9 cellular contexts compared by ENCODE assay signal in the genomic region with DNA sequence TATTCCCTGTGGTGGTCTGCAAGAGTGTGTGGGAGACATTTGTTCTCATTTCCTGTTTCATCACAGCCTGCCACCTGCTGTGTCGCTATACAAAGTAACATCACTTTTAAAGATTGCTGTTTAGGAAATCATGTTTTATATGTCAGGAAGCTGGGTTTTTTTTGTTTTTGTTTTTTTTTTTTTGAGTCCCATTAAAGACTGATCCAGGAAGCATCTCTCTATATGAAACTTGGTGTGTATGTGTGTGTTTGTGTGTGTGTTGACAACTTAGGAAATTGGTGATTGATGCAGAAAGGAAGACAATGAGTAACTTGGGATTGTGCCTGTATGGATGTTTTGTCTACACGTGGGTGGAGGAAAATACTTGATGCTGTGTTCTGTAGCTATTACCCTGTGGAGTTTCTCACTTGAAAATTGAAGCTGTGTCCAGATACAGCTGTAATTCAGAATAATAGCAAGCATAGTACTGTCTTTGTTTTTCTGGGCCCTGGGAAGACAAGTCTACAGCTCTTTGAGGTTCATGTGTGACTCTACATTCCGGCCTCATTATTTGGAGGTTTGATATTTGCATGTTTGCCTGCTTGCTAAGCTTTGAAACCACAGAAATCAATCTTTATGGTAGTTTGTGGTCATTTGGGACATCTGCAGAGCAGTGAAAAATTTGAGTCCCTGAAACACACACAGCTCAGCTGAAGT. TPM values are rescaled to one million over a fixed set of nuclear protein-coding genes. Genes with fewer than 3 reads are reported as not detected.
A peak's percentile ranks its signal among the peaks of the same experiment; 100 is the strongest.
DNase-seq lines count a peak whose midpoint lies in the region; ATAC-seq, FAIRE-seq and TF ChIP-seq lines count a peak whose summit lies in the region.
"Had no signal": no experiment of that assay in that cellular context is flagged by ENCODE, and none has a peak within 500 bp of the region (broad histone marks: within the 10 kb centered on the region; RNA-seq: fewer than 3 reads in every experiment).

No MANE protein-coding gene starts in this region.

- H3K36me3 ChIP-seq in endothelial cell of umbilical vein (ENCODE audit: control insufficient read depth in 2 of 2, extremely low read depth in 1 of 2, insufficient read depth in 2 of 2, low read length in 2 of 2) = no peaks in the 10 kb centered on the region
- no peaks in the 10 kb centered on the region for H3K36me3 ChIP-seq in uterus
- H3K36me3 ChIP-seq in colonic mucosa = no peaks in the 10 kb centered on the region

- no peak for TF ChIP-seq POLR2A in endothelial cell of umbilical vein (IDR thresholded peaks at IDR 0.05; ENCODE audit: low read depth, low read length)
- no peak for TF ChIP-seq POLR2A in uterus (IDR thresholded peaks at IDR 0.05)

- no peak overlapping the region; the same call in 1 of the 2 replicates for H3K4me3 ChIP-seq in GM12864 (ENCODE audit: low read depth, low read length)
- H3K4me3 ChIP-seq in endothelial cell of umbilical vein (replicated peaks in 1 of 3; ENCODE audit: insufficient read depth in 1 of 3, low read depth in 1 of 3, low read length in 3 of 3) = no peak overlapping the region
- no peak overlapping the region for H3K4me3 ChIP-seq in uterus
- H3K4me3 ChIP-seq in colonic mucosa = no peak overlapping the region

- H3K4me3 Mint-ChIP-seq in IgD-negative memory B cell = peak overlapping the region in 3 of 4 donors; percentile 0 to 67 (median 59)
- no peak overlapping the region for H3K4me3 Mint-ChIP-seq in stimulated activated effector memory CD8-positive, alpha-beta T cell treated with anti-CD3 and anti-CD28 coated beads, Interleukin-12 subunit alpha, Interleukin-12 subunit beta, amount 100 ng/mL, for 72 hours

- peak overlapping the region; percentile 34 for H3K4me2 ChIP-seq in endothelial cell of umbilical vein (ENCODE audit: insufficient read depth, low read length)

- H3K4me1 Mint-ChIP-seq in IgD-negative memory B cell = peaks cover 17 to 24% (median 20%) of the 10 kb centered on the region in 3 donors
- H3K4me1 Mint-ChIP-seq in stimulated activated effector memory CD8-positive, alpha-beta T cell treated with anti-CD3 and anti-CD28 coated beads, Interleukin-12 subunit alpha, Interleukin-12 subunit beta, amount 100 ng/mL, for 72 hours = no peaks in the 10 kb centered on the region

- dilution Hi-C loops in endothelial cell of umbilical vein (cut with MboI; ENCODE audit: extremely low pct_ligation_motif_present, low sequenced_read_pairs) = no loop called here

- no peaks in the 10 kb centered on the region for H3K9me3 ChIP-seq in endothelial cell of umbilical vein (replicated peaks; ENCODE audit: control insufficient read depth, insufficient read depth, low read length)
- H3K9me3 ChIP-seq in uterus = no peaks in the 10 kb centered on the region
- no peaks in the 10 kb centered on the region for H3K9me3 ChIP-seq in colonic mucosa

- peak overlapping the region in 1 of 3 donors; percentile 47 for H3K27ac Mint-ChIP-seq in IgD-negative memory B cell
- H3K27ac Mint-ChIP-seq in stimulated activated effector memory CD8-positive, alpha-beta T cell treated with anti-CD3 and anti-CD28 coated beads, Interleukin-12 subunit alpha, Interleukin-12 subunit beta, amount 100 ng/mL, for 72 hours = no peak overlapping the region

- peaks cover 82% of the 10 kb centered on the region for H3K79me2 ChIP-seq in endothelial cell of umbilical vein (ENCODE audit: control insufficient read depth, insufficient read depth, low read length)

- peaks cover 0 to 1% (median 0%) of the 10 kb centered on the region in 3 donors for H3K9me3 Mint-ChIP-seq in IgD-negative memory B cell
- no peaks in the 10 kb centered on the region for H3K9me3 Mint-ChIP-seq in stimulated activated effector memory CD8-positive, alpha-beta T cell treated with anti-CD3 and anti-CD28 coated beads, Interleukin-12 subunit alpha, Interleukin-12 subunit beta, amount 100 ng/mL, for 72 hours

- intact Hi-C loops in endothelial cell of umbilical vein (cut with micrococcal nuclease) (loop anchor here (1.0 kb wide), 4 partner anchors 11 to 109 kb away; no protein-coding TSS in a partner anchor), uterus (cut with DNase I; ENCODE audit: low total_unique reads) (no loop called here), colonic mucosa (cut with DNase I) (no loop called here)

- H3K9me1 ChIP-seq in endothelial cell of umbilical vein (replicated peaks; ENCODE audit: control insufficient read depth, extremely low read depth, insufficient read depth, low read length) = no peaks in the 10 kb centered on the region

- peak; percentile 84 for FAIRE-seq in endothelial cell of umbilical vein (lab: Jason Lieb, UNC)

- TSS peak; percentile 27 for BruUV-seq in endothelial cell of umbilical vein (replicated peaks; lab: Mats Ljungman, UMichigan)

- POLR2A ChIA-PET in endothelial cell of umbilical vein (lab: Charles Lee) = interaction anchor here (1.2 kb wide), 1 partner anchor 11 kb away, joined by 3 read pairs; no protein-coding TSS in a partner anchor

- CTCF ChIA-PET in endothelial cell of umbilical vein (lab: Charles Lee) = interaction anchor here (0.6 to 2.8 kb wide), 18 partner anchors 9 to 928 kb away, joined by 3 to 20 read pairs (median 4); no protein-coding TSS in a partner anchor

- peak; percentile 78 for ATAC-seq in GM21737 (IDR thresholded peaks at IDR 0.05; ENCODE audit: unreplicated experiment)
- no peak for ATAC-seq in stimulated activated effector memory CD8-positive, alpha-beta T cell treated with anti-CD3 and anti-CD28 coated beads, Interleukin-12 subunit alpha, Interleukin-12 subunit beta, amount 100 ng/mL, for 72 hours

- peaks cover 13% of the 10 kb centered on the region for H3K27me3 Mint-ChIP-seq in IgD-negative memory B cell

- DNase-seq in GM12864 (ENCODE audit: low read depth) (peak; percentile 91), endothelial cell of umbilical vein (ENCODE audit: low read depth, low spot score) (peak; percentile 94), uterus (no peak), colonic mucosa (no peak)
- DNase-seq in stimulated activated effector memory CD8-positive, alpha-beta T cell treated with anti-CD3 and anti-CD28 coated beads, Interleukin-12 subunit alpha, Interleukin-12 subunit beta, amount 100 ng/mL, for 72 hours (ENCODE audit: low spot score in 2 of 2) = no peak
- DNase-seq in activated CD4-positive, alpha-beta T cell treated with anti-CD3 and anti-CD28 coated beads for 1 hour = no peak
- DNase-seq: left cardiac atrium had no signal

- TF ChIP-seq CTCF in GM12864 (IDR thresholded peaks at IDR 0.05; ENCODE audit: low read depth, low read length, missing control alignments) (no peak), endothelial cell of umbilical vein (IDR thresholded peaks at IDR 0.05; ENCODE audit: extremely low read depth in 1 of 2, insufficient read depth in 1 of 2, low read depth in 1 of 2, low read length in 2 of 2) (no peak), uterus (IDR thresholded peaks at IDR 0.05) (no peak), colonic mucosa (IDR thresholded peaks at IDR 0.05) (no peak)

- no peak overlapping the region for H3K9ac ChIP-seq in endothelial cell of umbilical vein (replicated peaks; ENCODE audit: extremely low read depth, insufficient read depth, low read length)
- H3K9ac ChIP-seq in colonic mucosa (ENCODE audit: low read depth in 2 of 2, low read length in 2 of 2) = no peak overlapping the region

- H3K27ac ChIP-seq in endothelial cell of umbilical vein (ENCODE audit: insufficient read depth, low read depth, low read length) (peak overlapping the region; percentile 44), uterus (peak overlapping the region; percentile 26 to 39), colonic mucosa (no peak overlapping the region)

- H3K4me1 ChIP-seq in endothelial cell of umbilical vein (ENCODE audit: control insufficient read depth, extremely low read depth, insufficient read depth, low read length) = peaks cover 22% of the 10 kb centered on the region
- peaks cover 0 to 6% of the 10 kb centered on the region in 2 donors for H3K4me1 ChIP-seq in uterus
- H3K4me1 ChIP-seq in colonic mucosa = peaks cover 4% of the 10 kb centered on the region

- peaks cover 6% of the 10 kb centered on the region for H3K36me3 Mint-ChIP-seq in IgD-negative memory B cell
- H3K36me3 Mint-ChIP-seq in stimulated activated effector memory CD8-positive, alpha-beta T cell treated with anti-CD3 and anti-CD28 coated beads, Interleukin-12 subunit alpha, Interleukin-12 subunit beta, amount 100 ng/mL, for 72 hours = no peaks in the 10 kb centered on the region

- no peak overlapping the region for H2AFZ ChIP-seq in endothelial cell of umbilical vein (ENCODE audit: low read depth, low read length)

- H4K20me1 ChIP-seq in endothelial cell of umbilical vein (replicated peaks; ENCODE audit: control insufficient read depth, extremely low read depth, insufficient read depth, low read length) = no peaks in the 10 kb centered on the region

- no peaks in the 10 kb centered on the region for H3K27me3 ChIP-seq in endothelial cell of umbilical vein (ENCODE audit: control insufficient read depth in 2 of 2, insufficient read depth in 2 of 2, low read length in 2 of 2)
- H3K27me3 ChIP-seq in uterus = no peaks in the 10 kb centered on the region
- no peaks in the 10 kb centered on the region for H3K27me3 ChIP-seq in colonic mucosa

TF ChIP-seq in endothelial cell of umbilical vein, 7 proteins besides CTCF, POLR2A, EP300 and RAD21 (continues in another document):
- TF ChIP-seq JUN (IDR thresholded peaks at IDR 0.05; ENCODE audit: borderline replicate concordance, insufficient read depth, insufficient read length, low read depth) = peak; percentile 71
- TF ChIP-seq MAX (IDR thresholded peaks at IDR 0.05; ENCODE audit: insufficient read depth, insufficient read length) = peak; percentile 76
- TF ChIP-seq POLR2AphosphoS5 (IDR thresholded peaks at IDR 0.05; ENCODE audit: insufficient read depth, low read depth, low read length) = peak; percentile 50
- no peak for TF ChIP-seq EZH2 (IDR thresholded peaks at IDR 0.05; ENCODE audit: borderline replicate concordance, low read depth, low read length, severe bottlenecking)
- TF ChIP-seq FOS (IDR thresholded peaks at IDR 0.05; ENCODE audit: borderline replicate concordance, insufficient read depth, low read length) = peak; percentile 72
- peak; percentile 37 for TF ChIP-seq MYC (IDR thresholded peaks at IDR 0.05; ENCODE audit: low read depth, low read length)

RNA-seq across cellular contexts. Expression of gene LAMC1, which starts 47.9 kb away (rescaled TPM):
- polyA plus RNA-seq in IgD-negative memory B cell (5.5 TPM), endothelial cell of umbilical vein (81.6 and 92.5 TPM in 2 replicates)
- total RNA-seq in endothelial cell of umbilical vein (202 and 216 TPM in 2 replicates), uterus (100 to 1,000 TPM; 130 to 315 (median 214) TPM), colonic mucosa (10 to 100 TPM; 28.0 to 54.6 TPM)
- polyA plus RNA-seq in endothelial cell of umbilical vein (2011; cell fraction: cytosol; rRNA removed) = 93.6 and 105 TPM in 2 replicates
- 151 and 214 TPM in 2 replicates for polyA plus RNA-seq in endothelial cell of umbilical vein (2011; cell fraction: nucleus; rRNA removed)
- polyA plus RNA-seq in endothelial cell of umbilical vein (2012) = 191 and 205 TPM in 2 replicates
- 218 and 293 TPM in 2 replicates for polyA minus RNA-seq in endothelial cell of umbilical vein
- 22.8 TPM for polyA minus RNA-seq in endothelial cell of umbilical vein (2011; cell fraction: cytosol; rRNA and poly(A)+ RNA removed)
- polyA minus RNA-seq in endothelial cell of umbilical vein (2011; cell fraction: nucleus; rRNA and poly(A)+ RNA removed) = 130 and 167 TPM in 2 replicates

Comparison
In these comparisons a context has a peak if more than half of its experiments do, and no peak if none do; other contexts are left out.
1. DNase-seq: peak in GM12864 (single experiment) and endothelial cell of umbilical vein (single experiment); none in uterus (0 of 2), stimulated activated effector memory CD8-positive, alpha-beta T cell treated with anti-CD3 and anti-CD28 coated beads, Interleukin-12 subunit alpha, Interleukin-12 subunit beta, amount 100 ng/mL, for 72 hours (0 of 2), activated CD4-positive, alpha-beta T cell treated with anti-CD3 and anti-CD28 coated beads for 1 hour (single experiment) and colonic mucosa (single experiment).